16 cellular contexts compared by ENCODE assay signal in genomic region chr17:66702106-66702936, GRCh38.
DNase-seq lines count a peak whose midpoint lies in the region; ATAC-seq and TF ChIP-seq lines count a peak whose summit lies in the region.
"Had no signal": no experiment of that assay in that cellular context is flagged by ENCODE, and none has a peak within 500 bp of the region (broad histone marks: within the 10 kb centered on the region; RNA-seq: fewer than 3 reads in every experiment).

No MANE protein-coding gene starts in this region.

- CTCF ChIA-PET in HEK293 (lab: Yijun Ruan, JAX): no interaction called here

- H2AFZ ChIP-seq in SU-DHL-6 (ENCODE audit: low read depth, low read length, severe bottlenecking): no peak overlapping the region

- TF ChIP-seq CTCF in HEK293 (tag by site-specific recombination; IDR thresholded peaks at IDR 0.05): no peak
- no peak for TF ChIP-seq CTCF in SU-DHL-6 (IDR thresholded peaks at IDR 0.05; ENCODE audit: insufficient read depth, low read length, poor library complexity, severe bottlenecking)
- TF ChIP-seq CTCF in fibroblast of pulmonary artery (IDR thresholded peaks at IDR 0.05; ENCODE audit: low read length, missing control alignments): no peak
- no peak for TF ChIP-seq CTCF in osteocyte (IDR thresholded peaks at IDR 0.05)

- no peaks in the 10 kb centered on the region for H3K9me2 ChIP-seq in SU-DHL-6 (replicated peaks; ENCODE audit: insufficient read depth, low read length)

- H3K4me3 Mint-ChIP-seq in osteocyte (ENCODE audit: unreplicated experiment): no peak overlapping the region
- H3K4me3 Mint-ChIP-seq: naive B cell had no signal

- no peak overlapping the region for H3K4me3 ChIP-seq in HEK293 (ENCODE audit: low read depth, low read length)
- no peak overlapping the region for H3K4me3 ChIP-seq in SU-DHL-6 (ENCODE audit: insufficient read depth, low read length, poor library complexity, severe bottlenecking)
- H3K4me3 ChIP-seq in fibroblast of pulmonary artery (replicated peaks; ENCODE audit: low read depth, low read length): no peak overlapping the region
- H3K4me3 ChIP-seq: testis had no signal

- H3K4me1 Mint-ChIP-seq in osteocyte (ENCODE audit: unreplicated experiment): no peaks in the 10 kb centered on the region

- H3K4me1 ChIP-seq in HEK293 (ENCODE audit: control insufficient read depth, insufficient read depth, low read length): no peaks in the 10 kb centered on the region
- H3K4me1 ChIP-seq: testis had no signal

- peaks cover 62% of the 10 kb centered on the region for H3F3A ChIP-seq in SU-DHL-6 (ENCODE audit: insufficient read depth)

- no peak overlapping the region for H3K27ac Mint-ChIP-seq in osteocyte (ENCODE audit: unreplicated experiment)
- H3K27ac Mint-ChIP-seq: naive B cell, progenitor cell of endocrine pancreas had no signal

- peaks cover 7% of the 10 kb centered on the region for H3K9me3 Mint-ChIP-seq in osteocyte (ENCODE audit: unreplicated experiment)

- no peaks in the 10 kb centered on the region for H4K20me1 ChIP-seq in SU-DHL-6 (ENCODE audit: low read depth, low read length)

- H3K27me3 ChIP-seq in SU-DHL-6 (ENCODE audit: low read length): no peaks in the 10 kb centered on the region
- H3K27me3 ChIP-seq: testis had no signal

- no peak for ATAC-seq in GM21526 (IDR thresholded peaks at IDR 0.05; ENCODE audit: low FRiP score, unreplicated experiment)

- no peaks in the 10 kb centered on the region for H3K9me3 ChIP-seq in HEK293 (ENCODE audit: control insufficient read depth, insufficient read depth, low read depth, low read length)
- no peaks in the 10 kb centered on the region for H3K9me3 ChIP-seq in SU-DHL-6 (ENCODE audit: insufficient read depth, low read length)
- H3K9me3 ChIP-seq: testis had no signal

- H3K36me3 ChIP-seq in HEK293 (ENCODE audit: control insufficient read depth in 2 of 2, insufficient read depth in 1 of 2, low read length in 2 of 2): peaks cover 0 to 3% of the 10 kb centered on the region in 2 experiments; a peak in 1 of 3 replicates
- H3K36me3 ChIP-seq in SU-DHL-6 (ENCODE audit: low read length): peaks cover 24% of the 10 kb centered on the region

- H3K36me3 Mint-ChIP-seq in osteocyte (ENCODE audit: unreplicated experiment): peaks cover 19% of the 10 kb centered on the region

- no peaks in the 10 kb centered on the region for H3K79me2 ChIP-seq in SU-DHL-6 (ENCODE audit: insufficient read depth, low read length)

- POLR2A ChIA-PET in HEK293 (lab: Yijun Ruan, JAX): no interaction called here

- no peak overlapping the region for H3K27ac ChIP-seq in HEK293 (ENCODE audit: extremely low read depth, low read depth, low read length)
- peak overlapping the region; percentile 36 for H3K27ac ChIP-seq in SU-DHL-6 (ENCODE audit: low read depth, low read length)
- H3K27ac ChIP-seq: testis had no signal

- DNase-seq in SIG-M5 treated with dmso at 0.1 percent for 504 hours (lab: John Stamatoyannopoulos, UW; ENCODE audit: unreplicated experiment) (peak; percentile 65), SIG-M5 (lab: John Stamatoyannopoulos, UW) (no peak), fibroblast of pulmonary artery (ENCODE audit: low read depth) (peak; percentile 17), NCI-H2107 (lab: John Stamatoyannopoulos, UW) (no peak), osteocyte (ENCODE audit: extremely low spot score, unreplicated experiment) (no peak)
- DNase-seq: activated CD4-positive, alpha-beta T cell treated with anti-CD3 and anti-CD28 coated beads, Interleukin-2, amount 50 U/mL, for 1 hour; activated naive CD4-positive, alpha-beta T cell; Kasumi-1; naive B cell; NCI-H146; NCI-H526; testis had no signal

- no peak overlapping the region for H3K9ac ChIP-seq in SU-DHL-6 (ENCODE audit: low read length)

- no peaks in the 10 kb centered on the region for H3K27me3 Mint-ChIP-seq in osteocyte (ENCODE audit: unreplicated experiment)
- H3K27me3 Mint-ChIP-seq: progenitor cell of endocrine pancreas had no signal

- H3K4me2 ChIP-seq in SU-DHL-6 (ENCODE audit: low read depth, low read length, poor library complexity, severe bottlenecking): no peak overlapping the region

TF ChIP-seq in HEK293, 187 proteins besides CTCF, POLR2A, EP300 and RAD21 (continues in another document):
- no peak for TF ChIP-seq PRDM2 (tag by site-specific recombination; IDR thresholded peaks at IDR 0.05; ENCODE audit: borderline replicate concordance)
- no peak for TF ChIP-seq ZNF623 (tag by site-specific recombination; IDR thresholded peaks at IDR 0.05)
- no peak for TF ChIP-seq ZNF221 (tag by site-specific recombination; IDR thresholded peaks at IDR 0.05; ENCODE audit: borderline replicate concordance)
- peak; percentile 66; the same call in 1 of the 2 replicates for TF ChIP-seq ZNF248 (tag by site-specific recombination; IDR thresholded peaks at IDR 0.05)
- TF ChIP-seq ZNF830 (tag by site-specific recombination; IDR thresholded peaks at IDR 0.05; ENCODE audit: low read depth): no peak
- no peak for TF ChIP-seq ZNF514 (tag by site-specific recombination; IDR thresholded peaks at IDR 0.05)
- TF ChIP-seq ZNF112 (tag by site-specific recombination; IDR thresholded peaks at IDR 0.05): no peak
- 0 out of 2 replicates have a peak, but pooled peaks have one; percentile 37 for TF ChIP-seq ZNF169 (tag by site-specific recombination; IDR thresholded peaks at IDR 0.05)
- TF ChIP-seq SP3 (tag by site-specific recombination; IDR thresholded peaks at IDR 0.05): 0 out of 2 replicates have a peak, but pooled peaks have one; percentile 24
- TF ChIP-seq ZNF660 (tag by site-specific recombination; IDR thresholded peaks at IDR 0.05): 0 out of 2 replicates have a peak, but pooled peaks have one; percentile 17
- peak; percentile 49; the same call in 1 of the 2 replicates for TF ChIP-seq SP7 (tag by site-specific recombination; IDR thresholded peaks at IDR 0.05)
- TF ChIP-seq PRDM10 (tag by site-specific recombination; IDR thresholded peaks at IDR 0.05): peak; percentile 66
- no peak for TF ChIP-seq SP2 (tag by site-specific recombination; IDR thresholded peaks at IDR 0.05)

Comparison
In these comparisons a context has a peak if more than half of its experiments do, and no peak if none do; other contexts are left out.
1. DNase-seq: peak in SIG-M5 treated with dmso at 0.1 percent for 504 hours (single experiment) and fibroblast of pulmonary artery (single experiment); none in SIG-M5 (single experiment), NCI-H2107 (single experiment) and osteocyte (single experiment).